ENCODE assay signal across 9 cellular contexts in genomic region chr3:17678116-17678741, GRCh38.
A peak's percentile ranks its signal among the peaks of the same experiment; 100 is the strongest.
DNase-seq lines count a peak whose midpoint lies in the region; ATAC-seq and FAIRE-seq lines count a peak whose summit lies in the region.
"Had no signal": no experiment of that assay in that cellular context is flagged by ENCODE, and none has a peak within 500 bp of the region (broad histone marks: within the 10 kb centered on the region; RNA-seq: fewer than 3 reads in every experiment).

No MANE protein-coding gene starts in this region.

- H3K27ac ChIP-seq in small intestine (ENCODE audit: low read depth in 1 of 2, low read length in 1 of 2): no peak overlapping the region

- no peaks in the 10 kb centered on the region for H3K9me3 ChIP-seq in small intestine (ENCODE audit: control insufficient read depth, low read depth)

- H3K9me3 Mint-ChIP-seq in activated CD4-positive, alpha-beta T cell treated with anti-CD3 and anti-CD28 coated beads for 36 hours (ENCODE audit: low read depth): no peaks in the 10 kb centered on the region
- H3K9me3 Mint-ChIP-seq in activated CD4-positive, alpha-beta T cell treated with anti-CD3 and anti-CD28 coated beads, Interleukin-2, amount 10 ng/mL, durations not matched to agents 24 days and 14 days: no peaks in the 10 kb centered on the region
- no peaks in the 10 kb centered on the region for H3K9me3 Mint-ChIP-seq in activated T-helper 17 cell treated with anti-CD3 and anti-CD28 coated beads, Interleukin-2, amount 50 U/mL, for 72 hours

- CTCF ChIA-PET in activated CD4-positive, alpha-beta T cell treated with anti-CD3 and anti-CD28 coated beads for 36 hours (lab: Charles Lee): no interaction called here

- peak; percentile 91 for ATAC-seq in activated CD4-positive, alpha-beta T cell treated with anti-CD3 and anti-CD28 coated beads for 36 hours
- peak; percentile 86 for ATAC-seq in HG02852 (IDR thresholded peaks at IDR 0.05; ENCODE audit: unreplicated experiment)
- peak; percentile 99 for ATAC-seq in activated T-helper 17 cell treated with anti-CD3 and anti-CD28 coated beads, Interleukin-2, amount 50 U/mL, for 72 hours (replicated peaks)

- no peak overlapping the region for H3K27ac Mint-ChIP-seq in activated CD4-positive, alpha-beta T cell treated with anti-CD3 and anti-CD28 coated beads for 36 hours
- H3K27ac Mint-ChIP-seq in activated CD4-positive, alpha-beta T cell treated with anti-CD3 and anti-CD28 coated beads, Interleukin-2, amount 10 ng/mL, durations not matched to agents 24 days and 14 days: no peak overlapping the region
- peak overlapping the region; percentile 10 for H3K27ac Mint-ChIP-seq in activated T-helper 17 cell treated with anti-CD3 and anti-CD28 coated beads, Interleukin-2, amount 50 U/mL, for 72 hours

- POLR2A ChIA-PET in activated CD4-positive, alpha-beta T cell treated with anti-CD3 and anti-CD28 coated beads for 36 hours (lab: Charles Lee): no interaction called here

- peaks cover 9% of the 10 kb centered on the region for H3K4me1 Mint-ChIP-seq in activated CD4-positive, alpha-beta T cell treated with anti-CD3 and anti-CD28 coated beads for 36 hours
- H3K4me1 Mint-ChIP-seq in activated CD4-positive, alpha-beta T cell treated with anti-CD3 and anti-CD28 coated beads, Interleukin-2, amount 10 ng/mL, durations not matched to agents 24 days and 14 days: peaks cover 6% of the 10 kb centered on the region
- peaks cover 11% of the 10 kb centered on the region for H3K4me1 Mint-ChIP-seq in activated T-helper 17 cell treated with anti-CD3 and anti-CD28 coated beads, Interleukin-2, amount 50 U/mL, for 72 hours

- H3K36me3 Mint-ChIP-seq in activated CD4-positive, alpha-beta T cell treated with anti-CD3 and anti-CD28 coated beads for 36 hours (ENCODE audit: low read depth): no peaks in the 10 kb centered on the region
- H3K36me3 Mint-ChIP-seq in activated CD4-positive, alpha-beta T cell treated with anti-CD3 and anti-CD28 coated beads, Interleukin-2, amount 10 ng/mL, durations not matched to agents 24 days and 14 days (ENCODE audit: low read depth): no peaks in the 10 kb centered on the region
- H3K36me3 Mint-ChIP-seq in activated T-helper 17 cell treated with anti-CD3 and anti-CD28 coated beads, Interleukin-2, amount 50 U/mL, for 72 hours (ENCODE audit: low read depth): no peaks in the 10 kb centered on the region

- H3K4me1 ChIP-seq in small intestine (ENCODE audit: control insufficient read depth in 2 of 2, insufficient read depth in 1 of 2, low read depth in 1 of 2, low read length in 1 of 2): no peaks in the 10 kb centered on the region

- H3K36me3 ChIP-seq in small intestine (ENCODE audit: control insufficient read depth in 2 of 2, insufficient read depth in 2 of 2, low read length in 2 of 2): no peaks in the 10 kb centered on the region

- intact Hi-C loops in activated CD4-positive, alpha-beta T cell treated with anti-CD3 and anti-CD28 coated beads for 36 hours (cut with DNase I, micrococcal nuclease): no loop called here
- intact Hi-C loops in activated CD4-positive, alpha-beta T cell treated with anti-CD3 and anti-CD28 coated beads, Interleukin-2, amount 10 ng/mL, durations not matched to agents 24 days and 14 days (cut with micrococcal nuclease): loop anchor here (1.0 to 5.0 kb wide), 3 partner anchors 38 to 101 kb away; partner anchors contain the start of gene TBC1D5

- no peak for FAIRE-seq in small intestine (lab: Jason Lieb, UNC)

- H3K27me3 ChIP-seq in small intestine (ENCODE audit: control insufficient read depth in 2 of 2, insufficient read depth in 2 of 2, low read length in 2 of 2): no peaks in the 10 kb centered on the region

- H3K27me3 Mint-ChIP-seq in activated CD4-positive, alpha-beta T cell treated with anti-CD3 and anti-CD28 coated beads for 36 hours: no peaks in the 10 kb centered on the region
- H3K27me3 Mint-ChIP-seq in activated CD4-positive, alpha-beta T cell treated with anti-CD3 and anti-CD28 coated beads, Interleukin-2, amount 10 ng/mL, durations not matched to agents 24 days and 14 days: no peaks in the 10 kb centered on the region
- no peaks in the 10 kb centered on the region for H3K27me3 Mint-ChIP-seq in activated T-helper 17 cell treated with anti-CD3 and anti-CD28 coated beads, Interleukin-2, amount 50 U/mL, for 72 hours

- no peak overlapping the region for H3K4me3 Mint-ChIP-seq in activated CD4-positive, alpha-beta T cell treated with anti-CD3 and anti-CD28 coated beads for 36 hours
- no peak overlapping the region for H3K4me3 Mint-ChIP-seq in activated CD4-positive, alpha-beta T cell treated with anti-CD3 and anti-CD28 coated beads, Interleukin-2, amount 10 ng/mL, durations not matched to agents 24 days and 14 days
- H3K4me3 Mint-ChIP-seq in activated T-helper 17 cell treated with anti-CD3 and anti-CD28 coated beads, Interleukin-2, amount 50 U/mL, for 72 hours: no peak overlapping the region

- H3K4me3 ChIP-seq in skeletal muscle cell (ENCODE audit: low read depth, low read length) (no peak overlapping the region), small intestine (ENCODE audit: low read depth in 1 of 2, low read length in 2 of 2) (no peak overlapping the region)

- DNase-seq in activated CD4-positive, alpha-beta T cell treated with anti-CD3 and anti-CD28 coated beads for 36 hours: peak; percentile 31
- no peak for DNase-seq in activated CD4-positive, alpha-beta T cell treated with anti-CD3 and anti-CD28 coated beads, Interleukin-2, amount 10 ng/mL, durations not matched to agents 24 days and 14 days
- DNase-seq in skeletal muscle cell (ENCODE audit: low read depth): peak; percentile 28
- no peak for DNase-seq in Kasumi-1 (lab: John Stamatoyannopoulos, UW)
- no peak for DNase-seq in GDM1 (lab: John Stamatoyannopoulos, UW)
- no peak for DNase-seq in small intestine
- DNase-seq: mesendoderm had no signal

Comparison
In these comparisons a context has a peak if more than half of its experiments do, and no peak if none do; other contexts are left out.
1. DNase-seq: peak in activated CD4-positive, alpha-beta T cell treated with anti-CD3 and anti-CD28 coated beads for 36 hours (single experiment) and skeletal muscle cell (single experiment); none in activated CD4-positive, alpha-beta T cell treated with anti-CD3 and anti-CD28 coated beads, Interleukin-2, amount 10 ng/mL, durations not matched to agents 24 days and 14 days (single experiment), Kasumi-1 (0 of 2), GDM1 (single experiment) and small intestine (single experiment).
2. Peak in every context shown above with its lines, with median percentiles within 50 percentile points of each other: ATAC-seq.